In the genomic region with DNA sequence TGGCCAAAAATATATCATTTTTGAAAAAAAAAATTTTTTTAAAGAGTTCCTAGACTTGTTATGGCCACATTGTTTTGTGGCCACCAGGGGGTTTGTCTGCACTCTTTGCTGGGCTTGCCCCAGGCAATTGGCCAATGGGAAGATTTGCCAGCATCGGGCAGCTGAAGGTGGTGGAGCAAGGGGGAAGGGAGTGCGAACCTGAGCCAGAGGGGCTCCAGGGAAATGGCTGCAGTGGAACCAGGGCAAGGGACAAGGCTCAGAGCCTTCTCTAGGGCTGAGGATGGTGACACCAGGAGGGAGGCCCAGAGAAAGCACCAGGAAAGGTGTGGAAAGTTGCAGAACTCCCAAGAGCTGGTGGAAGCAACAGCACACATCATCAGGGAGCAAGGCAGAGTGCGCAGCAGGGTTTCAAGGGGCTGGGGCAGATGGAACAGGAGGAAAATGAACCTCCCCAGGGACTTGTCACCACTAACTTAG, we compare ENCODE assay signal across 8 cellular contexts. TPM values are rescaled to one million over a fixed set of nuclear protein-coding genes. Genes with fewer than 3 reads are reported as not detected.
DNase-seq lines count a peak whose midpoint lies in the region; ATAC-seq and TF ChIP-seq lines count a peak whose summit lies in the region.

No MANE protein-coding gene starts in this region.

- H3K4me3 ChIP-seq in HFF-Myc (replicated peaks; ENCODE audit: low read depth, low read length) (no peak overlapping the region), right atrium auricular region (no peak overlapping the region), tibial artery (no peak overlapping the region)

- H3K4me1 ChIP-seq in right atrium auricular region (peaks cover 0 to 4% of the 10 kb centered on the region in 2 donors), tibial artery (no peaks in the 10 kb centered on the region)

- H3K9me3 ChIP-seq in T-helper 17 cell (ENCODE audit: control insufficient read depth, low read length, poor library complexity, severe bottlenecking), result no peaks in the 10 kb centered on the region
- H3K9me3 ChIP-seq in right atrium auricular region, result no peaks in the 10 kb centered on the region
- H3K9me3 ChIP-seq in tibial artery, result no peaks in the 10 kb centered on the region

- no peaks in the 10 kb centered on the region for H3K27me3 Mint-ChIP-seq in T-helper 17 cell

- intact Hi-C loops in tibial artery (cut with DNase I; ENCODE audit: low total_unique reads), result no loop called here

- H3K4me3 Mint-ChIP-seq in T-helper 17 cell, result no peak overlapping the region

- H3K4me1 Mint-ChIP-seq in T-helper 17 cell, result peaks cover 12% of the 10 kb centered on the region

- DNase-seq in AG20443 (ENCODE audit: low spot score) (peak; percentile 70), HFF-Myc (ENCODE audit: extremely low read depth, low read depth) (no peak), T-helper 17 cell (no peak), right atrium auricular region (ENCODE audit: low spot score) (no peak), tibial artery (no peak), NK-92 (lab: John Stamatoyannopoulos, UW; ENCODE audit: unreplicated experiment) (no peak)

- ATAC-seq in T-helper 17 cell (peak; percentile 46), GM21723 (IDR thresholded peaks at IDR 0.05; ENCODE audit: unreplicated experiment) (no peak), HG03439 (IDR thresholded peaks at IDR 0.05; ENCODE audit: unreplicated experiment) (no peak)

- H3K27ac Mint-ChIP-seq in T-helper 17 cell, result no peak overlapping the region

- no peak overlapping the region for H3K27ac ChIP-seq in right atrium auricular region
- no peak overlapping the region for H3K27ac ChIP-seq in tibial artery

- no peaks in the 10 kb centered on the region for H3K36me3 Mint-ChIP-seq in T-helper 17 cell (ENCODE audit: low read depth)

- no peaks in the 10 kb centered on the region for H3K36me3 ChIP-seq in right atrium auricular region
- H3K36me3 ChIP-seq in tibial artery, result no peaks in the 10 kb centered on the region

- no peaks in the 10 kb centered on the region for H3K27me3 ChIP-seq in right atrium auricular region
- H3K27me3 ChIP-seq in tibial artery, result no peaks in the 10 kb centered on the region

- TF ChIP-seq CTCF in HFF-Myc (IDR thresholded peaks at IDR 0.05; ENCODE audit: low read depth, low read length, missing control alignments), result peak; percentile 70
- TF ChIP-seq CTCF in right atrium auricular region (IDR thresholded peaks at IDR 0.05), result peak; percentile 9 to 66
- peak; percentile 10 to 32 for TF ChIP-seq CTCF in tibial artery (IDR thresholded peaks at IDR 0.05)

RNA-seq across cellular contexts. Expression of gene CMIP, which starts 15.5 kb away (rescaled TPM):
- total RNA-seq in T-helper 17 cell (10 to 100 TPM; 42.7 to 94.5 TPM), right atrium auricular region (10 to 100 TPM in 1 of 2 donors, 1 to 10 TPM in 1; 7.7 to 19.2 TPM)
